ENCODE assay signal across 8 cellular contexts in the genomic region with DNA sequence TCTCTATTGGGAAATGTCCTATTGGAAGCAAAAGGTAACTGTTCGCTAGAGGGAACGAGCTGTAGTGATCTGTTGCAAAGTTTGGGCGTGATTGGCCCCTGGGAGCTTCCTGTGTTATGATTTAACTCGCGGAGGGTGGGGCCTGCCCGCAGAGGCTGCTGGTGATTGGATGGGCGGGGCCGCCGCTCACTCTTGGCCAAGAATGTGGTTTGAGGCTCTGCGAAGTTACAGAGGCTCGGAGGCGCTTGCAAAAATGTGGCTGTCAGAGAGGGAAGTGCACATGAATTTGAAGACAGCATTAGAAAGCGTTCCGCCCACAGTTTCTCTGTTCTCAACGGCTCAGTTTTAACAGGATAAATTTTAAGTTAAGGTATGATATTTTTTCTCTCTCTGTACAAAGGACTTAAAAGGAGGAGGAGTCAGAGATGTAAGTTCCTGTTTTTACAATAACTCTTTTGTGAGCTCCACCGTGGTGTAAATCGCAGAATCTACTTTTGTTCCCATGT. TPM values are rescaled to one million over a fixed set of nuclear protein-coding genes. Genes with fewer than 3 reads are reported as not detected.
A peak's percentile ranks its signal among the peaks of the same experiment; 100 is the strongest.
DNase-seq lines count a peak whose midpoint lies in the region; ATAC-seq and TF ChIP-seq lines count a peak whose summit lies in the region.

No MANE protein-coding gene starts in this region.

- H3K4me3 Mint-ChIP-seq in neural progenitor cell = peak overlapping the region; percentile 85

- H3K9ac ChIP-seq in HUES64 (ENCODE audit: low read depth, low read length) = peak overlapping the region; percentile 48; the same call in 1 of the 2 replicates
- no peak overlapping the region for H3K9ac ChIP-seq in neural progenitor cell
- peak overlapping the region; percentile 70 to 73 for H3K9ac ChIP-seq in stomach smooth muscle (ENCODE audit: low read length in 2 of 2)

- H3K27ac Mint-ChIP-seq in neural progenitor cell = peak overlapping the region; percentile 80

- H4K20me1 ChIP-seq in neural progenitor cell (ENCODE audit: low read depth) = no peaks in the 10 kb centered on the region

- peak overlapping the region; percentile 44 for H2AFZ ChIP-seq in neural progenitor cell (replicated peaks)

- no peaks in the 10 kb centered on the region for H3K36me3 ChIP-seq in HUES64 (ENCODE audit: insufficient read depth, low read length)
- H3K36me3 ChIP-seq in neural progenitor cell = peaks cover 4% of the 10 kb centered on the region
- H3K36me3 ChIP-seq in stomach smooth muscle (ENCODE audit: control insufficient read depth in 2 of 2, insufficient read depth in 2 of 2, low read length in 2 of 2) = no peaks in the 10 kb centered on the region

- DNase-seq in DMS153 (lab: John Stamatoyannopoulos, UW) = peak; percentile 93
- DNase-seq in SHP77 (lab: John Stamatoyannopoulos, UW) = peak; percentile 97 to 98
- DNase-seq in activated gamma-delta T cell (lab: John Stamatoyannopoulos, UW) = peak; percentile 87
- DNase-seq in foreskin fibroblast = peak; percentile 94 to 98
- DNase-seq in neural progenitor cell (ENCODE audit: low spot score) = peak; percentile 94

- 5% methylated on average over 17 of the region's 17 CpGs for WGBS in HUES64

- no peak overlapping the region for H3K27ac ChIP-seq in HUES64 (ENCODE audit: low read depth, low read length)
- no peak overlapping the region for H3K27ac ChIP-seq in neural progenitor cell
- H3K27ac ChIP-seq in stomach smooth muscle (ENCODE audit: low read length) = no peak overlapping the region

- H3F3A ChIP-seq in neural progenitor cell (ENCODE audit: low read depth) = no peaks in the 10 kb centered on the region

- TF ChIP-seq CTCF in foreskin fibroblast (IDR thresholded peaks at IDR 0.05; ENCODE audit: low read depth, low read length) (peak; percentile 10), neural progenitor cell (IDR thresholded peaks at IDR 0.05) (peak; percentile 24)

- H3K36me3 Mint-ChIP-seq in neural progenitor cell = peaks cover 3% of the 10 kb centered on the region

- peak overlapping the region; percentile 58 for H3K4me3 ChIP-seq in HUES64 (ENCODE audit: low read length)
- H3K4me3 ChIP-seq in foreskin fibroblast (ENCODE audit: low read depth in 1 of 2, low read length in 2 of 2) = peak overlapping the region; percentile 64 to 69
- peak overlapping the region; percentile 43 for H3K4me3 ChIP-seq in neural progenitor cell
- H3K4me3 ChIP-seq in stomach smooth muscle (ENCODE audit: low read length in 2 of 2) = peak overlapping the region; percentile 71 to 78

- peak; percentile 100 for ATAC-seq in GM21515 (IDR thresholded peaks at IDR 0.05; ENCODE audit: unreplicated experiment)

- H3K4me1 ChIP-seq in HUES64 (ENCODE audit: insufficient read depth, low read length) (peaks cover 4% of the 10 kb centered on the region; the same call in 1 of the 2 replicates), neural progenitor cell (peaks cover 14% of the 10 kb centered on the region), stomach smooth muscle (ENCODE audit: control insufficient read depth, insufficient read depth, low read length) (peaks cover 3% of the 10 kb centered on the region)

- H3K9me3 Mint-ChIP-seq in neural progenitor cell = no peaks in the 10 kb centered on the region

- H3K27me3 ChIP-seq in HUES64 (ENCODE audit: insufficient read depth, low read length) (no peaks in the 10 kb centered on the region), neural progenitor cell (no peaks in the 10 kb centered on the region), stomach smooth muscle (ENCODE audit: control insufficient read depth in 1 of 2, insufficient read depth in 2 of 2, low read length in 2 of 2) (no peaks in the 10 kb centered on the region)

- peaks cover 22% of the 10 kb centered on the region for H3K4me1 Mint-ChIP-seq in neural progenitor cell

- H3K9me3 ChIP-seq in HUES64 (ENCODE audit: insufficient read depth, low read depth, low read length) = no peaks in the 10 kb centered on the region
- H3K9me3 ChIP-seq in neural progenitor cell (ENCODE audit: low read depth) = no peaks in the 10 kb centered on the region
- H3K9me3 ChIP-seq in stomach smooth muscle (ENCODE audit: control insufficient read depth in 2 of 2, low read length in 2 of 2) = no peaks in the 10 kb centered on the region

- peak overlapping the region; percentile 80 for H3K4me2 ChIP-seq in neural progenitor cell

- no peaks in the 10 kb centered on the region for H3K27me3 Mint-ChIP-seq in neural progenitor cell (ENCODE audit: insufficient read depth, low read depth)

- H3K79me2 ChIP-seq in neural progenitor cell (ENCODE audit: low read depth) = no peaks in the 10 kb centered on the region

RNA-seq across cellular contexts. Expression of gene CNTRL, which starts 46.9 kb away (rescaled TPM):
- 8.7 TPM for polyA plus RNA-seq in HUES64 (2013, experiment 1 of 2)
- polyA plus RNA-seq in HUES64 (2013, experiment 2 of 2) = 10.7 TPM
- total RNA-seq in neural progenitor cell (ENCODE audit: low replicate concordance) = 29.2 and 45.4 TPM in 2 replicates
